In genomic region chr17:43125133-43125966, GRCh38 we compare ENCODE assay signal across 8 cellular contexts. TPM values are rescaled to one million over a fixed set of nuclear protein-coding genes. Genes with fewer than 3 reads are reported as not detected.
DNase-seq lines count a peak whose midpoint lies in the region; ATAC-seq and TF ChIP-seq lines count a peak whose summit lies in the region.

BRCA1 (minus strand) TSS chr17:43125364; CDS start chr17:43124096, 1,268 bp downstream.

- peak; percentile 91 for TF ChIP-seq POLR2A in transverse colon (IDR thresholded peaks at IDR 0.05)

- H3K79me2 ChIP-seq in parathyroid adenoma, result peaks cover 3% of the 10 kb centered on the region

- H3K36me3 ChIP-seq in cardiac muscle cell, result no peaks in the 10 kb centered on the region
- H3K36me3 ChIP-seq in parathyroid adenoma (ENCODE audit: control insufficient read depth, insufficient read depth, low read length), result no peaks in the 10 kb centered on the region
- no peaks in the 10 kb centered on the region for H3K36me3 ChIP-seq in transverse colon

- TF ChIP-seq CTCF in GM12864 (IDR thresholded peaks at IDR 0.05; ENCODE audit: low read depth, low read length, missing control alignments) (no peak), cardiac muscle cell (IDR thresholded peaks at IDR 0.05; ENCODE audit: low read depth, low read length) (no peak), parathyroid adenoma (IDR thresholded peaks at IDR 0.05) (no peak), transverse colon (IDR thresholded peaks at IDR 0.05) (no peak)

- intact Hi-C loops in transverse colon (cut with DNase I; ENCODE audit: low total_unique reads), result no loop called here

- 0 to 2% methylated on average over 8 to 38 of the region's 38 CpGs for WGBS in transverse colon (ENCODE audit: low coverage in 1 of 2), 2 donors

- no peak within 1 kb of the TSS for H3K9ac ChIP-seq in parathyroid adenoma

- H3K4me1 ChIP-seq in cardiac muscle cell (ENCODE audit: low read depth) (no peaks in the 10 kb centered on the region), parathyroid adenoma (peaks cover 2% of the 10 kb centered on the region), transverse colon (peaks cover 12 to 31% (median 19%) of the 10 kb centered on the region in 4 donors)

- in situ Hi-C loops in transverse colon (cut with MboI; ENCODE audit: low pct_ligation_motif_present in 1 of 4, low pct_unique_long_range_greater_than_20kb in 1 of 4, low sequenced_read_pairs in 3 of 4), result no loop called here

- TF ChIP-seq EP300 in transverse colon (IDR thresholded peaks at IDR 0.05; ENCODE audit: low read depth), result no peak

- H2AFZ ChIP-seq in parathyroid adenoma, result peak within 1 kb of the TSS; percentile 84

- DNase-seq in GM12864 (ENCODE audit: low read depth) (peak; percentile 98), NCI-H1417 (lab: John Stamatoyannopoulos, UW) (peak; percentile 96 to 100 (median 99)), SW 1271 (lab: John Stamatoyannopoulos, UW) (peak; percentile 99), cardiac muscle cell (ENCODE audit: low read depth in 1 of 2, low spot score in 1 of 2) (peak; percentile 98 to 99), transverse colon (peak; percentile 95)
- DNase-seq in activated naive CD8-positive, alpha-beta T cell treated with anti-CD3 and anti-CD28 coated beads, Interleukin-2, amount 50 U/mL, for 16 hours (ENCODE audit: low read depth, low spot score), result peak; percentile 83

- peak; percentile 95 for ATAC-seq in HG02759 (IDR thresholded peaks at IDR 0.05; ENCODE audit: unreplicated experiment)

- H3K27me3 ChIP-seq in cardiac muscle cell (no peaks in the 10 kb centered on the region), parathyroid adenoma (ENCODE audit: control insufficient read depth, insufficient read depth, low read length) (no peaks in the 10 kb centered on the region), transverse colon (no peaks in the 10 kb centered on the region)

- peak within 1 kb of the TSS; percentile 42 for H3K27ac ChIP-seq in cardiac muscle cell
- H3K27ac ChIP-seq in parathyroid adenoma, result peak within 1 kb of the TSS; percentile 80
- peak within 1 kb of the TSS; percentile 77 to 89 (median 88) for H3K27ac ChIP-seq in transverse colon

- peak within 1 kb of the TSS; percentile 86 for H3K4me2 ChIP-seq in parathyroid adenoma (ENCODE audit: low read length)

- H3K4me3 ChIP-seq in GM12864 (ENCODE audit: low read depth, low read length), result peak within 1 kb of the TSS; percentile 70
- peak within 1 kb of the TSS; percentile 50 for H3K4me3 ChIP-seq in cardiac muscle cell
- peak within 1 kb of the TSS; percentile 98 for H3K4me3 ChIP-seq in parathyroid adenoma (ENCODE audit: low read depth, low read length)
- H3K4me3 ChIP-seq in transverse colon, result peak within 1 kb of the TSS; percentile 49 to 80 (median 64)

- no peaks in the 10 kb centered on the region for H3K9me3 ChIP-seq in cardiac muscle cell (ENCODE audit: low read depth)
- no peaks in the 10 kb centered on the region for H3K9me3 ChIP-seq in parathyroid adenoma (ENCODE audit: control insufficient read depth, low read length)
- H3K9me3 ChIP-seq in transverse colon, result no peaks in the 10 kb centered on the region

RNA-seq across cellular contexts. Expression of gene BRCA1, which starts in this region (rescaled TPM):
- 11.3 and 12.9 TPM in 2 replicates for total RNA-seq in cardiac muscle cell
- polyA plus RNA-seq in cardiac muscle cell, result 7.2 and 7.4 TPM in 2 replicates
- total RNA-seq in transverse colon, result 100 to 1,000 TPM in 1 of 4 donors, 1 to 10 TPM in 3; 2.6 to 121 (median 5.8) TPM

Comparison
In these comparisons a context has a peak if more than half of its experiments do, and no peak if none do; other contexts are left out.
1. Peak in every context shown above with its lines: DNase-seq, ATAC-seq, H3K4me3 ChIP-seq and H3K27ac ChIP-seq.